In genomic region chr20:10629946-10630345, GRCh38 we compare ENCODE assay signal across 27 cellular contexts. TPM values are rescaled to one million over a fixed set of nuclear protein-coding genes. Genes with fewer than 3 reads are reported as not detected.
DNase-seq lines count a peak whose midpoint lies in the region; TF ChIP-seq lines count a peak whose summit lies in the region.
"Had no signal": no experiment of that assay in that cellular context is flagged by ENCODE, and none has a peak within 500 bp of the region (broad histone marks: within the 10 kb centered on the region; RNA-seq: fewer than 3 reads in every experiment).

No MANE protein-coding gene starts in this region.

- peak overlapping the region; percentile 4 to 68 for H3K27ac ChIP-seq in breast epithelium
- H3K27ac ChIP-seq in mammary epithelial cell (ENCODE audit: insufficient read depth, low read depth, low read length): no peak overlapping the region
- H3K27ac ChIP-seq in suprapubic skin: peak overlapping the region; percentile 42
- H3K27ac ChIP-seq in osteoblast (ENCODE audit: low read depth, low read length): no peak overlapping the region
- H3K27ac ChIP-seq: transverse colon had no signal

- no peaks in the 10 kb centered on the region for H3K27me3 ChIP-seq in breast epithelium
- H3K27me3 ChIP-seq in mammary epithelial cell (ENCODE audit: insufficient read depth, low read length): no peaks in the 10 kb centered on the region
- H3K27me3 ChIP-seq in suprapubic skin: no peaks in the 10 kb centered on the region
- no peaks in the 10 kb centered on the region for H3K27me3 ChIP-seq in osteoblast (ENCODE audit: insufficient read depth, low read length)
- H3K27me3 ChIP-seq: spleen, transverse colon had no signal

- H2AFZ ChIP-seq in mammary epithelial cell (ENCODE audit: low read depth, low read length) (no peak overlapping the region), osteoblast (ENCODE audit: low read length) (no peak overlapping the region)

- no peak for DNase-seq in breast epithelium (ENCODE audit: low spot score in 2 of 2)
- DNase-seq in mammary epithelial cell: no peak
- peak; percentile 75 for DNase-seq in ecto neural progenitor cell (ENCODE audit: low spot score)
- no peak for DNase-seq in suprapubic skin (ENCODE audit: low spot score in 2 of 2)
- DNase-seq in osteoblast (ENCODE audit: insufficient read length, low spot score, missing footprints): no peak
- no peak for DNase-seq in erythroblast (lab: John Stamatoyannopoulos, UW)
- DNase-seq in NCI-H524 (lab: John Stamatoyannopoulos, UW): no peak
- DNase-seq: 8988T; activated CD8-positive, alpha-beta T cell treated with anti-CD3 and anti-CD28 coated beads for 36 hours; activated gamma-delta T cell treated with Interleukin-2 at 50 U/mL for 16 hours; AML-193; CD8-positive, alpha-beta T cell; effector memory CD4-positive, alpha-beta T cell; H7; KBM-7; kidney glomerular epithelial cell; midbrain; natural killer cell; NCI-H2171 treated with DMSO at 0.1 percent for 48 hours; NCI-H526; RPMI8226; spleen; stimulated activated CD4-positive, alpha-beta T cell treated with anti-CD3 and anti-CD28 coated beads, Interleukin-4, amount 100 ng/mL, for 4 hours; transverse colon had no signal

- in situ Hi-C loops in mammary epithelial cell (cut with MboI; ENCODE audit: low sequenced_read_pairs in 2 of 2): loop anchor here (25.0 kb wide), 2 partner anchors 168 to 643 kb away; no protein-coding TSS in a partner anchor

- peak overlapping the region; percentile 17 to 27 (median 27) for H3K4me3 Mint-ChIP-seq in nephron
- H3K4me3 Mint-ChIP-seq: activated CD8-positive, alpha-beta T cell treated with anti-CD3 and anti-CD28 coated beads for 36 hours; CD8-positive, alpha-beta T cell; natural killer cell; stimulated activated naive CD8-positive, alpha-beta T cell treated with anti-CD3 and anti-CD28 coated beads, Interleukin-15, Interleukin-2, amounts not matched to agents 100 ng/mL and 50 ng/mL, for 24 hours had no signal

- peak overlapping the region; percentile 92 to 96 (median 95) for H3K27ac Mint-ChIP-seq in nephron
- H3K27ac Mint-ChIP-seq: activated CD8-positive, alpha-beta T cell treated with anti-CD3 and anti-CD28 coated beads for 36 hours; CD8-positive, alpha-beta T cell; natural killer cell; progenitor cell of endocrine pancreas; stimulated activated naive CD8-positive, alpha-beta T cell treated with anti-CD3 and anti-CD28 coated beads, Interleukin-15, Interleukin-2, amounts not matched to agents 100 ng/mL and 50 ng/mL, for 24 hours had no signal

- no peak for TF ChIP-seq EP300 in suprapubic skin (IDR thresholded peaks at IDR 0.05)

- H3K27me3 Mint-ChIP-seq in nephron (ENCODE audit: low read depth): peaks cover 9% of the 10 kb centered on the region
- H3K27me3 Mint-ChIP-seq: activated CD8-positive, alpha-beta T cell treated with anti-CD3 and anti-CD28 coated beads for 36 hours; progenitor cell of endocrine pancreas; stimulated activated naive CD8-positive, alpha-beta T cell treated with anti-CD3 and anti-CD28 coated beads, Interleukin-15, Interleukin-2, amounts not matched to agents 100 ng/mL and 50 ng/mL, for 24 hours had no signal

- H3K79me2 ChIP-seq in mammary epithelial cell (ENCODE audit: insufficient read depth, low read length) (no peaks in the 10 kb centered on the region), osteoblast (ENCODE audit: insufficient read depth, low read length) (no peaks in the 10 kb centered on the region)

- H3K9me3 Mint-ChIP-seq in nephron: no peaks in the 10 kb centered on the region
- H3K9me3 Mint-ChIP-seq: activated CD8-positive, alpha-beta T cell treated with anti-CD3 and anti-CD28 coated beads for 36 hours; CD8-positive, alpha-beta T cell; natural killer cell; stimulated activated naive CD8-positive, alpha-beta T cell treated with anti-CD3 and anti-CD28 coated beads, Interleukin-15, Interleukin-2, amounts not matched to agents 100 ng/mL and 50 ng/mL, for 24 hours had no signal

- dilution Hi-C loops in mammary epithelial cell (cut with HindIII; ENCODE audit: low sequenced_read_pairs): no loop called here

- H3K9me3 ChIP-seq in breast epithelium: no peaks in the 10 kb centered on the region
- no peaks in the 10 kb centered on the region for H3K9me3 ChIP-seq in mammary epithelial cell (replicated peaks; ENCODE audit: insufficient read depth, low read length)
- H3K9me3 ChIP-seq in suprapubic skin: no peaks in the 10 kb centered on the region
- no peaks in the 10 kb centered on the region for H3K9me3 ChIP-seq in osteoblast (ENCODE audit: low read depth, low read length)
- H3K9me3 ChIP-seq: spleen, transverse colon had no signal

- 77% methylated on average over 4 of the region's 6 CpGs for WGBS in mammary epithelial cell (ENCODE audit: low coverage, missing lambda C conversion rate)
- 53% methylated on average over 6 of the region's 6 CpGs for WGBS in suprapubic skin

- no peak overlapping the region for H3K4me3 ChIP-seq in breast epithelium
- no peak overlapping the region for H3K4me3 ChIP-seq in mammary epithelial cell (replicated peaks in 1 of 3; ENCODE audit: insufficient read depth in 1 of 3, low read depth in 2 of 3, low read length in 3 of 3)
- H3K4me3 ChIP-seq in suprapubic skin: no peak overlapping the region
- no peak overlapping the region for H3K4me3 ChIP-seq in osteoblast (ENCODE audit: insufficient read depth, low read length)
- H3K4me3 ChIP-seq: spleen, transverse colon had no signal

- H4K20me1 ChIP-seq in mammary epithelial cell (ENCODE audit: insufficient read depth, low read length) (no peaks in the 10 kb centered on the region), osteoblast (ENCODE audit: insufficient read depth, low read length) (no peaks in the 10 kb centered on the region)

- no peak overlapping the region for H3K4me2 ChIP-seq in mammary epithelial cell (ENCODE audit: insufficient read depth, low read depth, low read length)
- no peak overlapping the region for H3K4me2 ChIP-seq in osteoblast (ENCODE audit: insufficient read depth, low read length)

- TF ChIP-seq POLR2A in breast epithelium (IDR thresholded peaks at IDR 0.05) (no peak), suprapubic skin (IDR thresholded peaks at IDR 0.05) (no peak), erythroblast (IDR thresholded peaks at IDR 0.05; ENCODE audit: low read length) (no peak)

- intact Hi-C loops in breast epithelium (cut with DNase I; ENCODE audit: low total_unique reads): no loop called here
- intact Hi-C loops in mammary epithelial cell (cut with micrococcal nuclease): loop anchor here (5.0 to 10.0 kb wide), 2 partner anchors 535 to 653 kb away; no protein-coding TSS in a partner anchor

- H3K9ac ChIP-seq in mammary epithelial cell (ENCODE audit: insufficient read depth, low read length): no peak overlapping the region

- no peaks in the 10 kb centered on the region for H3K36me3 Mint-ChIP-seq in nephron (ENCODE audit: low read depth)
- H3K36me3 Mint-ChIP-seq: natural killer cell had no signal

- H3K36me3 ChIP-seq in breast epithelium: no peaks in the 10 kb centered on the region
- H3K36me3 ChIP-seq in mammary epithelial cell (ENCODE audit: insufficient read depth, low read length): no peaks in the 10 kb centered on the region
- no peaks in the 10 kb centered on the region for H3K36me3 ChIP-seq in suprapubic skin
- H3K36me3 ChIP-seq in osteoblast (ENCODE audit: insufficient read depth, low read length): no peaks in the 10 kb centered on the region
- H3K36me3 ChIP-seq: spleen, transverse colon had no signal

- no TSS peak for BruUV-seq in mammary epithelial cell (replicated peaks; lab: Mats Ljungman, UMichigan)

- TF ChIP-seq CTCF in breast epithelium (IDR thresholded peaks at IDR 0.05): no peak
- TF ChIP-seq CTCF in mammary epithelial cell (conservative IDR thresholded peaks at IDR 0.05 in 1 of 2, IDR thresholded peaks at IDR 0.05 in 1 of 2; ENCODE audit: extremely low read depth in 1 of 2, insufficient read depth in 1 of 2, low read depth in 1 of 2, low read length in 2 of 2): no peak
- no peak for TF ChIP-seq CTCF in nephron (IDR thresholded peaks at IDR 0.05; ENCODE audit: unreplicated experiment in 3 of 3)
- TF ChIP-seq CTCF in suprapubic skin (IDR thresholded peaks at IDR 0.05): no peak
- no peak for TF ChIP-seq CTCF in osteoblast (IDR thresholded peaks at IDR 0.05; ENCODE audit: extremely low read depth, low read depth, low read length)

- H3K4me1 ChIP-seq in breast epithelium: no peaks in the 10 kb centered on the region
- peaks cover 42% of the 10 kb centered on the region for H3K4me1 ChIP-seq in mammary epithelial cell (ENCODE audit: insufficient read depth, low read length)
- peaks cover 87% of the 10 kb centered on the region for H3K4me1 ChIP-seq in suprapubic skin
- H3K4me1 ChIP-seq in osteoblast (ENCODE audit: insufficient read depth, low read length): peaks cover 8% of the 10 kb centered on the region

- CTCF ChIA-PET in mammary epithelial cell (lab: Charles Lee; ENCODE audit: low non-redundant PET): no interaction called here

- H3K4me1 Mint-ChIP-seq in nephron: peaks cover 70% of the 10 kb centered on the region
- H3K4me1 Mint-ChIP-seq: natural killer cell had no signal

RNA-seq across cellular contexts. Expression of gene JAG1, which starts 43.9 kb away (rescaled TPM):
- total RNA-seq in breast epithelium: 10 to 100 TPM; 49.0 to 97.9 (median 75.7) TPM
- 100 to 1,000 TPM; 244 to 283 TPM for total RNA-seq in mammary epithelial cell
- 54.7 TPM for polyA plus RNA-seq in mammary epithelial cell
- polyA minus RNA-seq in mammary epithelial cell: 300 TPM
- total RNA-seq in suprapubic skin: 100 to 1,000 TPM; 133 to 367 (median 191) TPM
- 49.2 and 60.1 TPM in 2 replicates for total RNA-seq in osteoblast

Comparison
In these comparisons a context has a peak if more than half of its experiments do, and no peak if none do; other contexts are left out.
1. H3K27ac ChIP-seq: peak in breast epithelium (2 of 2) and suprapubic skin (single experiment); none in mammary epithelial cell (single experiment) and osteoblast (single experiment).